In the genomic region with DNA sequence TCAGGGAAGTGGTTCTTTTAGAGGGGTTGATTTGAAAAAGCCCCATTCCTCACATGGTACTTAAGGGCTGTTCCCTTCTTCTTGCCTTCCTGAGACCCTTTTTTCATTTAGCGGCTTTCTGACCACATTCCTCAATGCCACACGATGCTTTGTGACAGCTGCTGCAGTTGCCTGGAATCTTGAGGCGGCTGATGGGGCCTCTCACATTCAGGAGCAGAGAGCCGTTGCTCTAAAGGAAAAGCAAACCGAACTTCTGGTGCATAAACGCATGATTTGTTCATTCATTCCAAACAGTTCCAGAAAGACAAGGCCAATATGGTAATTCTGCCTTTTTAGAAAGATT, we compare ENCODE assay signal across 24 cellular contexts.
DNase-seq lines count a peak whose midpoint lies in the region; ATAC-seq and TF ChIP-seq lines count a peak whose summit lies in the region.
"Had no signal": no experiment of that assay in that cellular context is flagged by ENCODE, and none has a peak within 500 bp of the region (broad histone marks: within the 10 kb centered on the region; RNA-seq: fewer than 3 reads in every experiment).

No MANE protein-coding gene starts in this region.

- H4K20me1 ChIP-seq in OCI-LY7 (ENCODE audit: insufficient read depth, low read length) = no peaks in the 10 kb centered on the region

- H3K36me3 Mint-ChIP-seq in mesothelial cell of epicardium (no peaks in the 10 kb centered on the region), WTC11 (no peaks in the 10 kb centered on the region)
- H3K36me3 Mint-ChIP-seq in stimulated activated naive B cell treated with anti-CD40 and anti-IgM and Interleukin-4, amounts not matched to agents 10 μg/mL and 1 μg/mL and 100 μg/mL, for 72 hours = peaks cover 5 to 6% of the 10 kb centered on the region in 2 donors
- H3K36me3 Mint-ChIP-seq: T-cell had no signal

- no TSS peak for BruUV-seq in OCI-LY7 (replicated peaks; lab: Mats Ljungman, UMichigan)

- no peaks in the 10 kb centered on the region for H3K36me3 ChIP-seq in OCI-LY7 (ENCODE audit: insufficient read depth, low read length)
- H3K36me3 ChIP-seq: right atrium auricular region, uterus had no signal

- no peaks in the 10 kb centered on the region for H3K9me2 ChIP-seq in OCI-LY7 (ENCODE audit: insufficient read depth, low read length)

- no peak overlapping the region for H3K4me3 Mint-ChIP-seq in mesothelial cell of epicardium
- H3K4me3 Mint-ChIP-seq in stimulated activated naive B cell treated with anti-CD40 and anti-IgM and Interleukin-4, amounts not matched to agents 10 μg/mL and 1 μg/mL and 100 μg/mL, for 72 hours = peak overlapping the region; percentile 44 to 50
- H3K4me3 Mint-ChIP-seq in WTC11 = no peak overlapping the region
- H3K4me3 Mint-ChIP-seq: HFFc6, T-cell had no signal

- H2AFZ ChIP-seq in OCI-LY7 (ENCODE audit: low read length) = peak overlapping the region; percentile 89; the same call in 1 of the 2 replicates

- DNase-seq in OCI-LY7 (ENCODE audit: low spot score) (no peak), mesothelial cell of epicardium (ENCODE audit: low spot score in 2 of 2, unreplicated experiment in 2 of 2) (no peak), NCI-H82 (lab: John Stamatoyannopoulos, UW) (no peak), WTC11 (ENCODE audit: low spot score) (no peak)
- DNase-seq in stimulated activated naive B cell treated with anti-CD40 and anti-IgM and Interleukin-4, amounts not matched to agents 10 μg/mL and 1 μg/mL and 100 μg/mL, for 72 hours = no peak
- DNase-seq: activated CD4-positive, alpha-beta T cell treated with anti-CD3 and anti-CD28 coated beads, Interleukin-2, amount 50 U/mL, for 48 hours; activated naive CD4-positive, alpha-beta T cell treated with anti-CD3 and anti-CD28 coated beads, Interleukin-2, amount 50 U/mL, for 16 hours; AML-193; body of pancreas; Caco-2; EL; HFFc6; hippocampal formation; mesendoderm; NCI-H1694; NCI-H446 treated with DMSO at 0.1 percent for 48 hours; occipital lobe; Right ventricle myocardium superior; uterus had no signal

- peak overlapping the region; percentile 40 for H3K4me3 ChIP-seq in OCI-LY7 (ENCODE audit: low read depth, low read length, poor library complexity, severe bottlenecking)
- H3K4me3 ChIP-seq: body of pancreas, coronary artery, right atrium auricular region, uterus had no signal

- H3K4me1 ChIP-seq in OCI-LY7 (ENCODE audit: insufficient read depth, low read length, poor library complexity, severe bottlenecking) = peaks cover 22% of the 10 kb centered on the region
- H3K4me1 ChIP-seq: body of pancreas, Caco-2, right atrium auricular region, uterus had no signal

- H3K27me3 Mint-ChIP-seq in mesothelial cell of epicardium (ENCODE audit: low read depth) (no peaks in the 10 kb centered on the region), WTC11 (ENCODE audit: low read depth) (no peaks in the 10 kb centered on the region)
- H3K27me3 Mint-ChIP-seq in stimulated activated naive B cell treated with anti-CD40 and anti-IgM and Interleukin-4, amounts not matched to agents 10 μg/mL and 1 μg/mL and 100 μg/mL, for 72 hours = no peaks in the 10 kb centered on the region

- peak; percentile 27 for ATAC-seq in HG02885 (IDR thresholded peaks at IDR 0.05; ENCODE audit: poor library complexity, unreplicated experiment)
- ATAC-seq in stimulated activated naive B cell treated with anti-CD40 and anti-IgM and Interleukin-4, amounts not matched to agents 10 μg/mL and 1 μg/mL and 100 μg/mL, for 72 hours (replicated peaks) = no peak
- ATAC-seq in WTC11 = no peak
- no peak for ATAC-seq in GM19351 (IDR thresholded peaks at IDR 0.05; ENCODE audit: unreplicated experiment)
- ATAC-seq: body of pancreas, T-cell had no signal

- peak overlapping the region; percentile 95 for H3K27ac ChIP-seq in OCI-LY7 (ENCODE audit: low read depth, low read length, poor library complexity, severe bottlenecking)
- H3K27ac ChIP-seq: body of pancreas, coronary artery, right atrium auricular region had no signal

- no peaks in the 10 kb centered on the region for H3K79me2 ChIP-seq in OCI-LY7 (ENCODE audit: insufficient read depth, low read depth, low read length)

- TF ChIP-seq CTCF in OCI-LY7 (conservative IDR thresholded peaks at IDR 0.05; ENCODE audit: low read length) (no peak), mesothelial cell of epicardium (IDR thresholded peaks at IDR 0.05; ENCODE audit: unreplicated experiment) (no peak), WTC11 (IDR thresholded peaks at IDR 0.05) (no peak)

- H3K4me1 Mint-ChIP-seq in mesothelial cell of epicardium (peaks cover 9% of the 10 kb centered on the region), WTC11 (peaks cover 8% of the 10 kb centered on the region; the same call in 1 of the 2 replicates)
- H3K4me1 Mint-ChIP-seq in stimulated activated naive B cell treated with anti-CD40 and anti-IgM and Interleukin-4, amounts not matched to agents 10 μg/mL and 1 μg/mL and 100 μg/mL, for 72 hours = peaks cover 27 to 42% of the 10 kb centered on the region in 2 donors

- intact Hi-C loops in OCI-LY7 (cut with micrococcal nuclease; ENCODE audit: unreplicated experiment) = no loop called here

- H3K4me2 ChIP-seq in OCI-LY7 (ENCODE audit: low read length) = peak overlapping the region; percentile 61

- H3K9me3 ChIP-seq in OCI-LY7 (ENCODE audit: low read length) = no peaks in the 10 kb centered on the region
- H3K9me3 ChIP-seq: body of pancreas, Caco-2, right atrium auricular region had no signal

- H3K9me3 Mint-ChIP-seq in mesothelial cell of epicardium = peaks cover 21% of the 10 kb centered on the region
- peaks cover 11 to 13% of the 10 kb centered on the region in 2 donors for H3K9me3 Mint-ChIP-seq in stimulated activated naive B cell treated with anti-CD40 and anti-IgM and Interleukin-4, amounts not matched to agents 10 μg/mL and 1 μg/mL and 100 μg/mL, for 72 hours
- peaks cover 11% of the 10 kb centered on the region for H3K9me3 Mint-ChIP-seq in WTC11

- POLR2A ChIA-PET in OCI-LY7 (lab: Charles Lee) = no interaction called here
- POLR2A ChIA-PET in WTC11 (lab: Charles Lee) = no interaction called here

- CTCF ChIA-PET in OCI-LY7 (lab: Charles Lee; ENCODE audit: unreplicated experiment) = no interaction called here
- CTCF ChIA-PET in WTC11 (lab: Charles Lee) = no interaction called here

- H3K27ac Mint-ChIP-seq in mesothelial cell of epicardium (peak overlapping the region; percentile 28), WTC11 (no peak overlapping the region)
- H3K27ac Mint-ChIP-seq in stimulated activated naive B cell treated with anti-CD40 and anti-IgM and Interleukin-4, amounts not matched to agents 10 μg/mL and 1 μg/mL and 100 μg/mL, for 72 hours = peak overlapping the region; percentile 2
- H3K27ac Mint-ChIP-seq: HFFc6, T-cell had no signal

TF ChIP-seq in WTC11, 78 proteins besides CTCF, POLR2A, EP300 and RAD21 (continues in another document):
- TF ChIP-seq ZNF671 (CRISPR knock-in tag; IDR thresholded peaks at IDR 0.05) = no peak
- TF ChIP-seq, protein P1, sequence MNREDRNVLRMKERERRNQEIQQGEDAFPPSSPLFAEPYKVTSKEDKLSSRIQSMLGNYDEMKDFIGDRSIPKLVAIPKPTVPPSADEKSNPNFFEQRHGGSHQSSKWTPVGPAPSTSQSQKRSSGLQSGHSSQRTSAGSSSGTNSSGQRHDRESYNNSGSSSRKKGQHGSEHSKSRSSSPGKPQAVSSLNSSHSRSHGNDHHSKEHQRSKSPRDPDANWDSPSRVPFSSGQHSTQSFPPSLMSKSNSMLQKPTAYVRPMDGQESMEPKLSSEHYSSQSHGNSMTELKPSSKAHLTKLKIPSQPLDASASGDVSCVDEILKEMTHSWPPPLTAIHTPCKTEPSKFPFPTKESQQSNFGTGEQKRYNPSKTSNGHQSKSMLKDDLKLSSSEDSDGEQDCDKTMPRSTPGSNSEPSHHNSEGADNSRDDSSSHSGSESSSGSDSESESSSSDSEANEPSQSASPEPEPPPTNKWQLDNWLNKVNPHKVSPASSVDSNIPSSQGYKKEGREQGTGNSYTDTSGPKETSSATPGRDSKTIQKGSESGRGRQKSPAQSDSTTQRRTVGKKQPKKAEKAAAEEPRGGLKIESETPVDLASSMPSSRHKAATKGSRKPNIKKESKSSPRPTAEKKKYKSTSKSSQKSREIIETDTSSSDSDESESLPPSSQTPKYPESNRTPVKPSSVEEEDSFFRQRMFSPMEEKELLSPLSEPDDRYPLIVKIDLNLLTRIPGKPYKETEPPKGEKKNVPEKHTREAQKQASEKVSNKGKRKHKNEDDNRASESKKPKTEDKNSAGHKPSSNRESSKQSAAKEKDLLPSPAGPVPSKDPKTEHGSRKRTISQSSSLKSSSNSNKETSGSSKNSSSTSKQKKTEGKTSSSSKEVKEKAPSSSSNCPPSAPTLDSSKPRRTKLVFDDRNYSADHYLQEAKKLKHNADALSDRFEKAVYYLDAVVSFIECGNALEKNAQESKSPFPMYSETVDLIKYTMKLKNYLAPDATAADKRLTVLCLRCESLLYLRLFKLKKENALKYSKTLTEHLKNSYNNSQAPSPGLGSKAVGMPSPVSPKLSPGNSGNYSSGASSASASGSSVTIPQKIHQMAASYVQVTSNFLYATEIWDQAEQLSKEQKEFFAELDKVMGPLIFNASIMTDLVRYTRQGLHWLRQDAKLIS (CRISPR knock-in tag; IDR thresholded peaks at IDR 0.05; ENCODE audit: borderline replicate concordance) = no peak
- no peak for TF ChIP-seq TEAD1 (CRISPR knock-in tag; IDR thresholded peaks at IDR 0.05)
- TF ChIP-seq, protein P2, sequence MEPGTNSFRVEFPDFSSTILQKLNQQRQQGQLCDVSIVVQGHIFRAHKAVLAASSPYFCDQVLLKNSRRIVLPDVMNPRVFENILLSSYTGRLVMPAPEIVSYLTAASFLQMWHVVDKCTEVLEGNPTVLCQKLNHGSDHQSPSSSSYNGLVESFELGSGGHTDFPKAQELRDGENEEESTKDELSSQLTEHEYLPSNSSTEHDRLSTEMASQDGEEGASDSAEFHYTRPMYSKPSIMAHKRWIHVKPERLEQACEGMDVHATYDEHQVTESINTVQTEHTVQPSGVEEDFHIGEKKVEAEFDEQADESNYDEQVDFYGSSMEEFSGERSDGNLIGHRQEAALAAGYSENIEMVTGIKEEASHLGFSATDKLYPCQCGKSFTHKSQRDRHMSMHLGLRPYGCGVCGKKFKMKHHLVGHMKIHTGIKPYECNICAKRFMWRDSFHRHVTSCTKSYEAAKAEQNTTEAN (CRISPR knock-in tag; IDR thresholded peaks at IDR 0.05) = no peak
- no peak for TF ChIP-seq EMX1 (CRISPR knock-in tag; IDR thresholded peaks at IDR 0.05)
- no peak for TF ChIP-seq SOX15 (CRISPR knock-in tag; IDR thresholded peaks at IDR 0.05)
- no peak for TF ChIP-seq NFYB (CRISPR knock-in tag; conservative IDR thresholded peaks at IDR 0.05; ENCODE audit: low read depth)
- no peak for TF ChIP-seq ZNF219 (CRISPR knock-in tag; IDR thresholded peaks at IDR 0.05; ENCODE audit: borderline replicate concordance)
- TF ChIP-seq TCF7 (CRISPR knock-in tag; IDR thresholded peaks at IDR 0.05; ENCODE audit: low read depth) = no peak

Comparison
In these comparisons a context has a peak if more than half of its experiments do, and no peak if none do; other contexts are left out.
1. H3K4me3 Mint-ChIP-seq: peak in stimulated activated naive B cell treated with anti-CD40 and anti-IgM and Interleukin-4, amounts not matched to agents 10 μg/mL and 1 μg/mL and 100 μg/mL, for 72 hours (2 of 2); none in mesothelial cell of epicardium (single experiment) and WTC11 (single experiment).